In genomic region chr14:95132732-95133131, GRCh38 we compare ENCODE assay signal across 19 cellular contexts. TPM values are rescaled to one million over a fixed set of nuclear protein-coding genes. Genes with fewer than 3 reads are reported as not detected.
DNase-seq lines count a peak whose midpoint lies in the region; ATAC-seq and TF ChIP-seq lines count a peak whose summit lies in the region.
"Had no signal": no experiment of that assay in that cellular context is flagged by ENCODE, and none has a peak within 500 bp of the region (broad histone marks: within the 10 kb centered on the region; RNA-seq: fewer than 3 reads in every experiment).

No MANE protein-coding gene starts in this region.

- H3K9ac ChIP-seq in neural cell (ENCODE audit: low read length) = no peak overlapping the region
- H3K9ac ChIP-seq: BLaER1 treated with 17β-estradiol and CSF1 and Interleukin-3, amounts not matched to agents 10 nM and 100 nM had no signal

- H3F3A ChIP-seq in neural cell (ENCODE audit: insufficient read depth, low read length, poor library complexity, severe bottlenecking) = no peaks in the 10 kb centered on the region

- H4K20me1 ChIP-seq in neural cell (ENCODE audit: insufficient read depth) = no peaks in the 10 kb centered on the region

- 94 to 95% methylated on average over 5 of the region's 5 CpGs for WGBS in heart right ventricle, 2 donors

- H3K9me2 ChIP-seq in neural cell (ENCODE audit: insufficient read depth, low read length) = no peaks in the 10 kb centered on the region

- H3K4me3 ChIP-seq in SJSA1 (no peak overlapping the region), neural cell (ENCODE audit: low read length) (no peak overlapping the region), heart right ventricle (no peak overlapping the region)
- H3K4me3 ChIP-seq: A549; BLaER1 treated with 17β-estradiol and CSF1 and Interleukin-3, amounts not matched to agents 10 nM and 100 nM; GM12878; HAP-1; PC-9 had no signal

- H3K27ac ChIP-seq in SJSA1 (peak overlapping the region; percentile 66), cingulate gyrus (ENCODE audit: low read depth, low read length) (peak overlapping the region; percentile 25), neural cell (ENCODE audit: low read length) (peak overlapping the region; percentile 30), heart right ventricle (no peak overlapping the region)
- H3K27ac ChIP-seq: A549, PC-9 had no signal

- TF ChIP-seq RAD21 in neural cell (conservative IDR thresholded peaks at IDR 0.05) = no peak

- H3K4me2 ChIP-seq in neural cell (ENCODE audit: low read length) = no peak overlapping the region
- H3K4me2 ChIP-seq: A549, PC-9 had no signal

- H2AFZ ChIP-seq in neural cell (ENCODE audit: low read depth, low read length) = no peak overlapping the region
- H2AFZ ChIP-seq: PC-9 had no signal

- no peak for ATAC-seq in heart right ventricle
- ATAC-seq: A549, GM12878 had no signal

- H3K79me2 ChIP-seq in neural cell (replicated peaks; ENCODE audit: insufficient read depth, low read length) = peaks cover 22% of the 10 kb centered on the region

- no peak for TF ChIP-seq EP300 in neural cell (conservative IDR thresholded peaks at IDR 0.05; ENCODE audit: poor library complexity, severe bottlenecking)

- H3K4me1 ChIP-seq in SJSA1 (replicated peaks) = peaks cover 14% of the 10 kb centered on the region
- peaks cover 5 to 37% (median 17%) of the 10 kb centered on the region in 9 donors for H3K4me1 ChIP-seq in heart right ventricle

- H3K27me3 ChIP-seq in SJSA1 (replicated peaks) (no peaks in the 10 kb centered on the region), neural cell (ENCODE audit: insufficient read depth, low read depth, low read length) (no peaks in the 10 kb centered on the region), heart right ventricle (no peaks in the 10 kb centered on the region)
- H3K27me3 ChIP-seq: BLaER1 treated with 17β-estradiol and CSF1 and Interleukin-3, amounts not matched to agents 10 nM and 100 nM had no signal

- intact Hi-C loops in heart right ventricle (cut with DNase I) = no loop called here

- TF ChIP-seq CTCF in neural cell (IDR thresholded peaks at IDR 0.05; ENCODE audit: poor library complexity, severe bottlenecking) = no peak
- no peak for TF ChIP-seq CTCF in heart right ventricle (IDR thresholded peaks at IDR 0.05)

- DNase-seq in ELR (ENCODE audit: low read depth) (peak; percentile 17), SJSA1 (ENCODE audit: low read depth in 1 of 2, low spot score in 2 of 2) (peak in 1 of 2 experiments; percentile 19), cerebellar cortex (ENCODE audit: low spot score) (no peak), HUDEP-2 (lab: John Stamatoyannopoulos, UW; ENCODE audit: unreplicated experiment in 76 of 76) (no peak), NCI-H524 treated with DMSO at 0.1 percent for 48 hours (lab: John Stamatoyannopoulos, UW) (no peak), heart right ventricle (no peak)
- DNase-seq: DND-41, GDM1, KG1, NCI-H1436, NCI-H2029 treated with DMSO at 0.1 percent for 48 hours, NCI-H82, PC-9 had no signal

- H3K36me3 ChIP-seq in SJSA1 (peaks cover 14% of the 10 kb centered on the region), neural cell (ENCODE audit: insufficient read depth, low read length) (peaks cover 10% of the 10 kb centered on the region), heart right ventricle (peaks cover 0 to 58% (median 3%) of the 10 kb centered on the region in 9 donors)

- no peaks in the 10 kb centered on the region for H3K9me3 ChIP-seq in SJSA1 (replicated peaks)
- no peaks in the 10 kb centered on the region for H3K9me3 ChIP-seq in neural cell (ENCODE audit: low read length)
- peaks cover 0 to 4% (median 0%) of the 10 kb centered on the region in 11 donors for H3K9me3 ChIP-seq in heart right ventricle
- H3K9me3 ChIP-seq: A549, HAP-1 had no signal

TF ChIP-seq in neural cell, 6 proteins besides CTCF, POLR2A, EP300 and RAD21:
- TF ChIP-seq EZH2 (IDR thresholded peaks at IDR 0.05; ENCODE audit: borderline replicate concordance, insufficient read depth, low read length, poor library complexity, severe bottlenecking) (no peak), POLR2AphosphoS5 (IDR thresholded peaks at IDR 0.05) (no peak), TAF1 (IDR thresholded peaks at IDR 0.05; ENCODE audit: low read depth) (no peak), MXI1 (conservative IDR thresholded peaks at IDR 0.05; ENCODE audit: poor library complexity, severe bottlenecking) (no peak), SMC3 (conservative IDR thresholded peaks at IDR 0.05; ENCODE audit: poor library complexity) (no peak)
- TF ChIP-seq, protein P1, sequence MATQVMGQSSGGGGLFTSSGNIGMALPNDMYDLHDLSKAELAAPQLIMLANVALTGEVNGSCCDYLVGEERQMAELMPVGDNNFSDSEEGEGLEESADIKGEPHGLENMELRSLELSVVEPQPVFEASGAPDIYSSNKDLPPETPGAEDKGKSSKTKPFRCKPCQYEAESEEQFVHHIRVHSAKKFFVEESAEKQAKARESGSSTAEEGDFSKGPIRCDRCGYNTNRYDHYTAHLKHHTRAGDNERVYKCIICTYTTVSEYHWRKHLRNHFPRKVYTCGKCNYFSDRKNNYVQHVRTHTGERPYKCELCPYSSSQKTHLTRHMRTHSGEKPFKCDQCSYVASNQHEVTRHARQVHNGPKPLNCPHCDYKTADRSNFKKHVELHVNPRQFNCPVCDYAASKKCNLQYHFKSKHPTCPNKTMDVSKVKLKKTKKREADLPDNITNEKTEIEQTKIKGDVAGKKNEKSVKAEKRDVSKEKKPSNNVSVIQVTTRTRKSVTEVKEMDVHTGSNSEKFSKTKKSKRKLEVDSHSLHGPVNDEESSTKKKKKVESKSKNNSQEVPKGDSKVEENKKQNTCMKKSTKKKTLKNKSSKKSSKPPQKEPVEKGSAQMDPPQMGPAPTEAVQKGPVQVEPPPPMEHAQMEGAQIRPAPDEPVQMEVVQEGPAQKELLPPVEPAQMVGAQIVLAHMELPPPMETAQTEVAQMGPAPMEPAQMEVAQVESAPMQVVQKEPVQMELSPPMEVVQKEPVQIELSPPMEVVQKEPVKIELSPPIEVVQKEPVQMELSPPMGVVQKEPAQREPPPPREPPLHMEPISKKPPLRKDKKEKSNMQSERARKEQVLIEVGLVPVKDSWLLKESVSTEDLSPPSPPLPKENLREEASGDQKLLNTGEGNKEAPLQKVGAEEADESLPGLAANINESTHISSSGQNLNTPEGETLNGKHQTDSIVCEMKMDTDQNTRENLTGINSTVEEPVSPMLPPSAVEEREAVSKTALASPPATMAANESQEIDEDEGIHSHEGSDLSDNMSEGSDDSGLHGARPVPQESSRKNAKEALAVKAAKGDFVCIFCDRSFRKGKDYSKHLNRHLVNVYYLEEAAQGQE (IDR thresholded peaks at IDR 0.05; ENCODE audit: borderline replicate concordance) = no peak

RNA-seq across cellular contexts. Expression of gene DICER1, which starts 24.6 kb away (rescaled TPM):
- 28.6 and 61.9 TPM in 2 replicates for total RNA-seq in SJSA1 (2014; rRNA removed; shearing (Covaris generic))
- 88.2 and 93.8 TPM in 2 replicates for polyA plus RNA-seq in neural cell
- 258 and 278 TPM in 2 replicates for polyA minus RNA-seq in neural cell
- 10 to 100 TPM; 19.8 to 38.8 (median 27.5) TPM for total RNA-seq in heart right ventricle
- polyA plus RNA-seq in heart right ventricle = 1 to 10 TPM; 4.9 to 8.3 TPM

Comparison
In these comparisons a context has a peak if more than half of its experiments do, and no peak if none do; other contexts are left out.
1. H3K27ac ChIP-seq: peak in SJSA1 (single experiment), cingulate gyrus (single experiment) and neural cell (single experiment); none in heart right ventricle (0 of 10).